Comparison of ENCODE assay signal across 19 cellular contexts in the genomic region with DNA sequence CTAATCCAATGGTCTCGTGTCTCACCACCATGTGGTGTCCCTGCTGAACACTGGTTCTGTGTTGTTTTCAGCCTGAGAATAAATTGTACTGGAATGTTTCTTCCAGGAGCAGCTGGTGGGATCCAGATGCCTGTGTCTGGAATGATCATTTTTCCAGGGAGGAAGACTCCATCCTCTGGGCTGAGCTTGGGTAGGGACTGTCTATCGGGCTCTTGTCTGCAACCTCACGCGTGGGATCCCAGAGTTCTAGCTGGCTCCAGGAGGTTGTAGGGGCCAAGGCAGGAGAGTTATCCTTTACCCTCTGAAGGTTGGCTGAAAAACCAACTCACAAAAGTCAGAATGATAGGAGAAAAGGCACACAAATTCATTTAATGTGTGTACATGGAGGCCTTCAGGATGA.
"Had no signal": no experiment of that assay in that cellular context is flagged by ENCODE, and none has a peak within 500 bp of the region (broad histone marks: within the 10 kb centered on the region; RNA-seq: fewer than 3 reads in every experiment).

No MANE protein-coding gene starts in this region.

- H3K36me3 ChIP-seq: colonic mucosa, esophagus squamous epithelium, gastroesophageal sphincter, left ventricle myocardium inferior, lower lobe of right lung, prostate gland, right lobe of liver had no signal

- H3K27me3 ChIP-seq: colonic mucosa, dorsolateral prefrontal cortex, right lobe of liver had no signal

- ATAC-seq: gastroesophageal sphincter; lower lobe of right lung; right lobe of liver; stimulated activated naive B cell treated with anti-CD40 and anti-IgM and Interleukin-4, amounts not matched to agents 10 μg/mL and 1 μg/mL and 100 μg/mL, for 72 hours; stimulated activated naive CD8-positive, alpha-beta T cell treated with anti-CD3 and anti-CD28 coated beads, Interleukin-15, amount 100 ng/mL, for 72 hours had no signal

- H3K4me3 ChIP-seq: colonic mucosa, dorsolateral prefrontal cortex, esophagus squamous epithelium, gastroesophageal sphincter, left ventricle myocardium inferior, lower lobe of right lung, prostate gland, right lobe of liver, skin epidermis had no signal

- DNase-seq: colonic mucosa; dorsolateral prefrontal cortex; effector memory CD4-positive, alpha-beta T cell; esophagus squamous epithelium; foreskin fibroblast; immature natural killer cell; left ventricle myocardium inferior; lower lobe of right lung; mesenchymal stem cell; naive B cell; stimulated activated CD4-positive, alpha-beta T cell treated with anti-CD3 and anti-CD28 coated beads, Interleukin-4, amount 100 ng/mL, for 4 hours; stimulated activated naive B cell treated with anti-CD40 and anti-IgM and Interleukin-4, amounts not matched to agents 10 μg/mL and 1 μg/mL and 100 μg/mL, for 72 hours; stimulated activated naive CD8-positive, alpha-beta T cell treated with anti-CD3 and anti-CD28 coated beads, Interleukin-15, amount 100 ng/mL, for 72 hours; substantia nigra; trophoblast cell had no signal
